ENCODE assay signal across 14 cellular contexts in genomic region chr4:31043382-31044062, GRCh38.
"Had no signal": no experiment of that assay in that cellular context is flagged by ENCODE, and none has a peak within 500 bp of the region (broad histone marks: within the 10 kb centered on the region; RNA-seq: fewer than 3 reads in every experiment).

No MANE protein-coding gene starts in this region.

- H3K4me1 ChIP-seq: pancreas had no signal

- H3K27ac ChIP-seq: heart left ventricle, pancreas had no signal

- ATAC-seq: activated naive CD4-positive, alpha-beta T cell treated with anti-CD3 and anti-CD28 coated beads, Interleukin-2, amount 50 U/mL, for 72 hours; activated T-cell treated with anti-CD3 and anti-CD28 coated beads, Interleukin-2, amount 50 U/mL, for 4 hours; esophagus mucosa; heart left ventricle; left ventricle myocardium superior; pancreas had no signal

- H3K4me3 ChIP-seq: heart left ventricle, pancreas had no signal

- H3K27me3 ChIP-seq: heart left ventricle, pancreas had no signal

- H3K36me3 ChIP-seq: heart left ventricle, pancreas had no signal

- H3K9me3 ChIP-seq: heart left ventricle, pancreas had no signal

- FAIRE-seq: pancreas had no signal

- DNase-seq: activated CD4-positive, alpha-beta memory T cell treated with anti-CD3 and anti-CD28 coated beads for 36 hours; activated effector memory CD4-positive, alpha-beta T cell treated with anti-CD3 and anti-CD28 coated beads, Interleukin-2, amount 50 U/mL, for 16 hours; activated T-cell treated with anti-CD3 and anti-CD28 coated beads, Interleukin-2, amount 50 U/mL, for 4 hours; amygdala; cerebellar nuclear complex; foreskin fibroblast; heart left ventricle; left ventricle myocardium superior; pancreas; stimulated activated CD4-positive, alpha-beta T cell treated with anti-CD3 and anti-CD28 coated beads, Interleukin-4, amount 100 ng/mL, for 1 hour; stimulated activated CD8-positive, alpha-beta memory T cell treated with anti-CD3 and anti-CD28 coated beads, Interleukin-4, amount 100 ng/mL, for 48 hours; T-helper 9 cell had no signal
